8 cellular contexts compared by ENCODE assay signal in genomic region chr4:122602277-122603142, GRCh38. TPM values are rescaled to one million over a fixed set of nuclear protein-coding genes. Genes with fewer than 3 reads are reported as not detected.
A peak's percentile ranks its signal among the peaks of the same experiment; 100 is the strongest.
DNase-seq lines count a peak whose midpoint lies in the region; ATAC-seq and TF ChIP-seq lines count a peak whose summit lies in the region.

No MANE protein-coding gene starts in this region.

- CTCF ChIA-PET in Calu3 (lab: Charles Lee) (interaction anchor here (1.2 to 1.7 kb wide), 4 partner anchors 108 to 312 kb away, joined by 3 to 7 read pairs (median 4); no protein-coding TSS in a partner anchor), mammary epithelial cell (lab: Charles Lee; ENCODE audit: low non-redundant PET) (interaction anchor here (0.6 to 1.6 kb wide), 2 partner anchors 115 to 301 kb away, joined by 4 to 13 read pairs; no protein-coding TSS in a partner anchor)

- no peaks in the 10 kb centered on the region for H3K9me3 ChIP-seq in mammary epithelial cell (replicated peaks; ENCODE audit: insufficient read depth, low read length)

- no peaks in the 10 kb centered on the region for H3K36me3 Mint-ChIP-seq in Calu3 (ENCODE audit: insufficient read depth, unreplicated experiment)

- H3K4me2 ChIP-seq in mammary epithelial cell (ENCODE audit: insufficient read depth, low read depth, low read length), result peak overlapping the region; percentile 71

- no peaks in the 10 kb centered on the region for H3K36me3 ChIP-seq in mammary epithelial cell (ENCODE audit: insufficient read depth, low read length)

- no peaks in the 10 kb centered on the region for H3K9me3 Mint-ChIP-seq in Calu3 (ENCODE audit: low read depth, unreplicated experiment)

- intact Hi-C loops in Calu3 (cut with micrococcal nuclease; ENCODE audit: unreplicated experiment) (loop anchor here (1.0 to 5.0 kb wide), 3 partner anchors 50 to 329 kb away; no protein-coding TSS in a partner anchor), mammary epithelial cell (cut with micrococcal nuclease) (loop anchor here (1.0 to 10.0 kb wide), 5 partner anchors 50 to 482 kb away; partner anchors contain the start of gene BBS12)

- H3K79me2 ChIP-seq in mammary epithelial cell (ENCODE audit: insufficient read depth, low read length), result no peaks in the 10 kb centered on the region

- dilution Hi-C loops in mammary epithelial cell (cut with HindIII; ENCODE audit: low sequenced_read_pairs), result loop anchor here (25.0 kb wide), 2 partner anchors 110 to 310 kb away; partner anchors contain the start of gene NUDT6

- no peak overlapping the region for H3K27ac Mint-ChIP-seq in Calu3 (ENCODE audit: unreplicated experiment)

- H3K4me3 Mint-ChIP-seq in Calu3 (ENCODE audit: low read depth, unreplicated experiment), result peak overlapping the region; percentile 41

- no peaks in the 10 kb centered on the region for H4K20me1 ChIP-seq in mammary epithelial cell (ENCODE audit: insufficient read depth, low read length)

- H3K27me3 Mint-ChIP-seq in Calu3 (ENCODE audit: unreplicated experiment), result peaks cover 13% of the 10 kb centered on the region

- peak overlapping the region; percentile 10 to 21 (median 17) for H3K4me3 ChIP-seq in mammary epithelial cell (replicated peaks in 1 of 3; ENCODE audit: insufficient read depth in 1 of 3, low read depth in 2 of 3, low read length in 3 of 3)

- H2AFZ ChIP-seq in mammary epithelial cell (ENCODE audit: low read depth, low read length), result peak overlapping the region; percentile 83

- in situ Hi-C loops in mammary epithelial cell (cut with MboI; ENCODE audit: low sequenced_read_pairs in 2 of 2), result loop anchor here (10.0 kb wide), 2 partner anchors 102 to 322 kb away; partner anchors contain the start of gene NUDT6 (in 1 of the 2)

- peaks cover 2% of the 10 kb centered on the region for H3K27me3 ChIP-seq in mammary epithelial cell (ENCODE audit: insufficient read depth, low read length)

- H3K4me1 ChIP-seq in mammary epithelial cell (ENCODE audit: insufficient read depth, low read length), result peaks cover 10% of the 10 kb centered on the region

- BruUV-seq in Calu3 (replicated peaks; lab: Mats Ljungman, UMichigan) (no TSS peak), mammary epithelial cell (replicated peaks; lab: Mats Ljungman, UMichigan) (no TSS peak)

- H3K9ac ChIP-seq in mammary epithelial cell (ENCODE audit: insufficient read depth, low read length), result no peak overlapping the region

- peak; percentile 89 for ATAC-seq in GM19395 (IDR thresholded peaks at IDR 0.05; ENCODE audit: unreplicated experiment)
- no peak for ATAC-seq in GM18909 (IDR thresholded peaks at IDR 0.05; ENCODE audit: poor library complexity, unreplicated experiment)
- ATAC-seq in HG02884 (IDR thresholded peaks at IDR 0.05; ENCODE audit: unreplicated experiment), result no peak

- H3K4me1 Mint-ChIP-seq in Calu3 (ENCODE audit: low read depth, unreplicated experiment), result no peaks in the 10 kb centered on the region

- DNase-seq in Calu3 (no peak), NCI-H460 (ENCODE audit: extremely low read depth, low read depth) (peak; percentile 33), mammary epithelial cell (peak; percentile 40), medulla oblongata (ENCODE audit: extremely low spot score) (peak; percentile 54), AG08396 (ENCODE audit: low spot score) (no peak)

- no peak overlapping the region for H3K27ac ChIP-seq in mammary epithelial cell (ENCODE audit: insufficient read depth, low read depth, low read length)

- TF ChIP-seq CTCF in Calu3 (IDR thresholded peaks at IDR 0.05; ENCODE audit: unreplicated experiment) (no peak), mammary epithelial cell (conservative IDR thresholded peaks at IDR 0.05 in 1 of 2, IDR thresholded peaks at IDR 0.05 in 1 of 2; ENCODE audit: extremely low read depth in 1 of 2, insufficient read depth in 1 of 2, low read depth in 1 of 2, low read length in 2 of 2) (peak; percentile 42 to 61)

- WGBS in mammary epithelial cell (ENCODE audit: low coverage, missing lambda C conversion rate), result 20% methylated on average over 13 of the region's 13 CpGs

RNA-seq across cellular contexts. Expression of gene IL21, which starts 18.4 kb away (rescaled TPM):
- total RNA-seq in Calu3 (2022) (not detected in 2 replicates), mammary epithelial cell (not detected)
- total RNA-seq in NCI-H460 (2014; rRNA removed; shearing (Covaris generic)), result not detected in 2 replicates
- polyA plus RNA-seq in NCI-H460 (2014; cell fraction: nucleus; rRNA removed), result not detected in 2 replicates
- polyA plus RNA-seq in mammary epithelial cell, result not detected
- not detected for polyA minus RNA-seq in mammary epithelial cell

Comparison
In these comparisons a context has a peak if more than half of its experiments do, and no peak if none do; other contexts are left out.
1. DNase-seq: peak in NCI-H460 (single experiment), mammary epithelial cell (single experiment) and medulla oblongata (single experiment); none in Calu3 (single experiment) and AG08396 (single experiment).